21 cellular contexts compared by ENCODE assay signal in the genomic region with DNA sequence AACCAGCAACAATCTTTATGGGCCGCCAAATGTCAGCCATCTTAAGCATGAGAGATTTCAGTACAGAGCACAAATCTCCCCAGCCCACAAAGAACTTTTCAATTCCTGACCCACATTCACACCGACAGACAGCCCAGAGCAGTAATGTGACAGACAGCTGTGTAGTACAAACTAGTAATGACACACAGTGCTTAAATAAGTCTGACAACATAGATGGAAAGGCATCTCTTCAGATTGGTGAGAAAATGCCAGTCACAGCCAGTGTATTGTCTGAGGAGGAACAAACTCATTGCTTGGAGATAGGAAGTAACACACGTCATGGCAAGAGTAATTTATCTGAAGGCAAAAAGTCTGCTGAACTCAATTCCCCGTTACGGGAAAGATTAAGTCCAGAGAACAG. TPM values are rescaled to one million over a fixed set of nuclear protein-coding genes. Genes with fewer than 3 reads are reported as not detected.
"Had no signal": no experiment of that assay in that cellular context is flagged by ENCODE, and none has a peak within 500 bp of the region (broad histone marks: within the 10 kb centered on the region; RNA-seq: fewer than 3 reads in every experiment).

No MANE protein-coding gene starts in this region.

- H3K27ac ChIP-seq: left lung, tibial artery, uterus had no signal

- H3K4me3 Mint-ChIP-seq: activated CD8-positive, alpha-beta memory T cell treated with anti-CD3 and anti-CD28 coated beads, Interleukin-2, amount 10 ng/mL, durations not matched to agents 7 days and 5 days; activated T-cell treated with anti-CD3 and anti-CD28 coated beads, Interleukin-2, amount 50 U/mL, for 4 hours; brain; dendritic cell treated with granulocyte-macrophage colony-stimulating factor and Interleukin-4, amounts not matched to agents 40 ng/mL and 50 ng/mL, for 4 days; memory B cell; stimulated activated effector memory CD8-positive, alpha-beta T cell treated with anti-CD3 and anti-CD28 coated beads, Interleukin-12 subunit alpha, Interleukin-12 subunit beta, amount 100 ng/mL, for 72 hours had no signal

- H3K36me3 ChIP-seq: uterus had no signal

- H3K9me3 ChIP-seq: left lung, tibial artery, uterus had no signal

- H3K4me3 ChIP-seq: left lung, smooth muscle cell, tibial artery, uterus had no signal

- H3K4me2 ChIP-seq: smooth muscle cell had no signal

- H3K27me3 Mint-ChIP-seq: activated CD8-positive, alpha-beta memory T cell treated with anti-CD3 and anti-CD28 coated beads, Interleukin-2, amount 10 ng/mL, durations not matched to agents 7 days and 5 days; dendritic cell treated with granulocyte-macrophage colony-stimulating factor and Interleukin-4, amounts not matched to agents 40 ng/mL and 50 ng/mL, for 4 days; memory B cell had no signal

- ATAC-seq: activated CD4-positive, CD25-positive, alpha-beta regulatory T cell treated with anti-CD3 and anti-CD28 coated beads, Interleukin-2, amount 50 U/mL, for 24 hours; activated CD8-positive, alpha-beta memory T cell treated with anti-CD3 and anti-CD28 coated beads, Interleukin-2, amount 10 ng/mL, durations not matched to agents 7 days and 5 days; activated naive CD4-positive, alpha-beta T cell treated with anti-CD3 and anti-CD28 coated beads, Interleukin-2, amount 50 U/mL, for 72 hours; activated T-cell treated with anti-CD3 and anti-CD28 coated beads, Interleukin-2, amount 50 U/mL, for 4 hours; left lung; stimulated activated effector memory CD8-positive, alpha-beta T cell treated with anti-CD3 and anti-CD28 coated beads, Interleukin-12 subunit alpha, Interleukin-12 subunit beta, amount 100 ng/mL, for 72 hours had no signal

- DNase-seq: activated CD8-positive, alpha-beta memory T cell treated with anti-CD3 and anti-CD28 coated beads, Interleukin-2, amount 10 ng/mL, durations not matched to agents 7 days and 5 days; activated effector memory CD4-positive, alpha-beta T cell treated with anti-CD3 and anti-CD28 coated beads, Interleukin-2, amount 50 U/mL, for 16 hours; activated T-cell treated with anti-CD3 and anti-CD28 coated beads, Interleukin-2, amount 50 U/mL, for 4 hours; amniotic stem cell; cerebellar nuclear complex; erythroblast; left lung; tibial artery; uterus had no signal

- H3K27me3 ChIP-seq: left lung, tibial artery, uterus had no signal

- H3K9me3 Mint-ChIP-seq: activated naive CD4-positive, alpha-beta T cell treated with anti-CD3 and anti-CD28 coated beads, Interleukin-2, amount 50 U/mL, for 72 hours; activated T-cell treated with anti-CD3 and anti-CD28 coated beads, Interleukin-2, amount 50 U/mL, for 4 hours; dendritic cell treated with granulocyte-macrophage colony-stimulating factor and Interleukin-4, amounts not matched to agents 40 ng/mL and 50 ng/mL, for 4 days; stimulated activated effector memory CD8-positive, alpha-beta T cell treated with anti-CD3 and anti-CD28 coated beads, Interleukin-12 subunit alpha, Interleukin-12 subunit beta, amount 100 ng/mL, for 72 hours had no signal

- FAIRE-seq: islet of Langerhans had no signal

- H3K27ac Mint-ChIP-seq: activated CD8-positive, alpha-beta memory T cell treated with anti-CD3 and anti-CD28 coated beads, Interleukin-2, amount 10 ng/mL, durations not matched to agents 7 days and 5 days; activated naive CD4-positive, alpha-beta T cell treated with anti-CD3 and anti-CD28 coated beads, Interleukin-2, amount 50 U/mL, for 72 hours; brain; dendritic cell treated with granulocyte-macrophage colony-stimulating factor and Interleukin-4, amounts not matched to agents 40 ng/mL and 50 ng/mL, for 4 days; memory B cell; stimulated activated effector memory CD8-positive, alpha-beta T cell treated with anti-CD3 and anti-CD28 coated beads, Interleukin-12 subunit alpha, Interleukin-12 subunit beta, amount 100 ng/mL, for 72 hours had no signal

- H3K4me1 ChIP-seq: left lung, tibial artery, uterus had no signal

- H3K4me1 Mint-ChIP-seq: brain had no signal

RNA-seq across cellular contexts. Expression of gene LINC00237, which starts 55.8 kb away (rescaled TPM):
- total RNA-seq: activated naive CD4-positive, alpha-beta T cell treated with anti-CD3 and anti-CD28 coated beads, Interleukin-2, amount 50 U/mL, for 72 hours; activated T-cell treated with anti-CD3 and anti-CD28 coated beads, Interleukin-2, amount 50 U/mL, for 4 hours; left lung; osteocyte; renal cortical epithelial cell; smooth muscle cell; T-helper 1 cell treated with Interleukin-12 subunit alpha and Interleukin-12 subunit beta and Interleukin-4 antibody, amounts not matched to agents 30 ng/mL and 1 ng/mL, for 36 hours; uterus had no signal
- polyA plus RNA-seq: neural cell, smooth muscle cell had no signal
